Comparison of ENCODE assay signal across 22 cellular contexts in the genomic region with DNA sequence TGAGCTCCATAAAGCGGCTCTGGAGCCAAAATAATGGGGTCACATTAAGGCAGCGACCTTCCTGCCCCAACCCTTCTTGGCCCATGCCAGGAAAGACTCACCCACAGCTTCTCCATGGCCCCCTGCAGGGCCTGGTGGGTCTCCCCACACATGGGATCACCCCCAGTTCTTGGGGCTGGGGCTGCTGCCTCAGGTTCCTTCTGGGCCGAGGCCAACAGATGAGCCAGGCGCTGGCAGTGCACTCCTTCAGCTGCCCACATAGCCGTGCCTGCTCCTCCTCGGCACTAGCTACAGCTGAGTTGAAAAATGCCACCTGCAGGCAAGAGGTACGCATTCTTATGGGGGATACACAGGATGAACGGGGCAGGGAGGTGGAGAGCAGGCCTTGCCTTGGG.
"Had no signal": no experiment of that assay in that cellular context is flagged by ENCODE, and none has a peak within 500 bp of the region (broad histone marks: within the 10 kb centered on the region; RNA-seq: fewer than 3 reads in every experiment).

No MANE protein-coding gene starts in this region.

- H3K4me1 Mint-ChIP-seq: nephron progenitor cell had no signal

- H3K36me3 ChIP-seq: gastrocnemius medialis, lower lobe of right lung, prostate gland, right atrium auricular region, thoracic aorta, tibial nerve, vagina had no signal

- ATAC-seq: gastrocnemius medialis; left ventricle myocardium superior; naive thymus-derived CD8-positive, alpha-beta T cell had no signal

- H3K4me3 ChIP-seq: dorsolateral prefrontal cortex, gastrocnemius medialis, lower lobe of right lung, prostate gland, right atrium auricular region, smooth muscle cell, thoracic aorta, tibial nerve, vagina had no signal

- H3K27ac Mint-ChIP-seq: naive thymus-derived CD8-positive, alpha-beta T cell had no signal

- H3K27me3 ChIP-seq: dorsolateral prefrontal cortex, gastrocnemius medialis, right atrium auricular region, tibial nerve, vagina had no signal

- DNase-seq: dorsolateral prefrontal cortex; effector CD4-positive, alpha-beta T cell; foreskin fibroblast; gastrocnemius medialis; head of caudate nucleus; left ventricle myocardium superior; lower lobe of right lung; naive thymus-derived CD8-positive, alpha-beta T cell; nephron progenitor cell; nucleus accumbens; stimulated activated CD4-positive, alpha-beta T cell treated with anti-CD3 and anti-CD28 coated beads, Interleukin-12 subunit alpha, Interleukin-12 subunit beta, amount 100 ng/mL, for 4 hours; stimulated activated CD4-positive, alpha-beta T cell treated with anti-CD3 and anti-CD28 coated beads, Interleukin-1b, Interleukin-23, amount 100 ng/mL, for 48 hours; stimulated activated CD4-positive, alpha-beta T cell treated with anti-CD3 and anti-CD28 coated beads, Interleukin-4, amount 100 ng/mL, for 1 hour; stimulated activated CD8-positive, alpha-beta memory T cell treated with anti-CD3 and anti-CD28 coated beads, Interleukin-4, amount 100 ng/mL, for 48 hours; stimulated activated naive CD4-positive, alpha-beta T cell treated with Interleukin-2 at 50 U/mL for 16 hours had no signal

- H3K9me3 ChIP-seq: gastrocnemius medialis, lower lobe of right lung, prostate gland, right atrium auricular region, thoracic aorta, tibial nerve, vagina had no signal

- H3K27ac ChIP-seq: dorsolateral prefrontal cortex, epithelial cell of prostate, gastrocnemius medialis, lower lobe of right lung, prostate gland, right atrium auricular region, thoracic aorta, tibial nerve, vagina had no signal

- H3K4me3 Mint-ChIP-seq: naive thymus-derived CD8-positive, alpha-beta T cell; nephron progenitor cell had no signal

- H3K9me3 Mint-ChIP-seq: naive thymus-derived CD8-positive, alpha-beta T cell; nephron progenitor cell had no signal

- H3K4me1 ChIP-seq: gastrocnemius medialis, lower lobe of right lung, prostate gland, right atrium auricular region, tibial nerve, vagina had no signal
